Comparison of ENCODE assay signal across 25 cellular contexts in the genomic region with DNA sequence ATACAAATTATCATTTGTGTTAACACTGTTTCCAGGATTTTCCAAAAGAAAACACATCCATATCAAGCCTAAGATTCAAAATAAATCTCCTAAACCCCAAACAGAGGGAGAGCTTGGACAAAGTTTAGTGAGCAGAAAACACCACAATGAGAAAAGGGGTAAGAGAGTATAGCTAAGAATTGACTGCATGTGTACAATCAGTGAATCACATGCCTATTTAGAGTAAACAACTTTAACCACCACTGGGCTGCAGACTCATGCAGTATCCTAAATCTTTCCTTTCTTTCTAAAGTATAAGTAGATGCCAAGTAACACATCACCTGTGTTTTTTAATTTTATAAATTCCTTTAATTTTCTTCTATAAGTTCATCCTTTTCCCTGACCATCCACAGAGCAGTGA.
DNase-seq lines count a peak whose midpoint lies in the region; ATAC-seq lines count a peak whose summit lies in the region.
"Had no signal": no experiment of that assay in that cellular context is flagged by ENCODE, and none has a peak within 500 bp of the region (broad histone marks: within the 10 kb centered on the region; RNA-seq: fewer than 3 reads in every experiment).

No MANE protein-coding gene starts in this region.

- no peak overlapping the region for H2BK12ac ChIP-seq in mesenchymal stem cell (ENCODE audit: low read length in 2 of 2)

- H3K27me3 ChIP-seq in mesenchymal stem cell (ENCODE audit: control insufficient read depth in 1 of 2, insufficient read depth in 1 of 2, low read length in 2 of 2), result no peaks in the 10 kb centered on the region
- H3K27me3 ChIP-seq: stomach, tibial artery had no signal

- no peak overlapping the region for H3K4me3 Mint-ChIP-seq in stimulated activated naive CD8-positive, alpha-beta T cell treated with anti-CD3 and anti-CD28 coated beads, Interleukin-15, Interleukin-2, amounts not matched to agents 100 ng/mL and 50 ng/mL, for 24 hours
- H3K4me3 Mint-ChIP-seq in stimulated activated naive CD8-positive, alpha-beta T cell treated with anti-CD3 and anti-CD28 coated beads, Interleukin-15, amount 100 ng/mL, for 72 hours, result no peak overlapping the region
- no peak overlapping the region for H3K4me3 Mint-ChIP-seq in T-helper 17 cell
- H3K4me3 Mint-ChIP-seq: activated T-helper 1 cell treated with anti-CD3 and anti-CD28 coated beads, Interleukin-12 subunit alpha, Interleukin-12 subunit beta, Interleukin-2, Interleukin-4 antibody, amounts not matched to agents 30 ng/mL and 10 ng/mL and 1 ng/mL, durations not matched to agents 14 hours and 24 hours and 36 hours; WTC11 had no signal

- peak overlapping the region; percentile 65 for H3K9ac ChIP-seq in mesenchymal stem cell (ENCODE audit: low read length)
- H3K9ac ChIP-seq: parathyroid adenoma had no signal

- peaks cover 11% of the 10 kb centered on the region for H3K36me3 Mint-ChIP-seq in stimulated activated naive CD8-positive, alpha-beta T cell treated with anti-CD3 and anti-CD28 coated beads, Interleukin-15, Interleukin-2, amounts not matched to agents 100 ng/mL and 50 ng/mL, for 24 hours (ENCODE audit: low read depth)
- H3K36me3 Mint-ChIP-seq in T-helper 17 cell (ENCODE audit: low read depth), result no peaks in the 10 kb centered on the region

- no peak overlapping the region for H2BK15ac ChIP-seq in mesenchymal stem cell (ENCODE audit: low read depth, poor library complexity, severe bottlenecking)

- no peak overlapping the region for H2BK5ac ChIP-seq in mesenchymal stem cell (ENCODE audit: low read depth, low read length, poor library complexity, severe bottlenecking)

- no peak overlapping the region for H4K8ac ChIP-seq in mesenchymal stem cell (ENCODE audit: low read length)

- peak overlapping the region; percentile 46 for H3K27ac Mint-ChIP-seq in stimulated activated naive CD8-positive, alpha-beta T cell treated with anti-CD3 and anti-CD28 coated beads, Interleukin-15, Interleukin-2, amounts not matched to agents 100 ng/mL and 50 ng/mL, for 24 hours
- H3K27ac Mint-ChIP-seq in stimulated activated naive CD8-positive, alpha-beta T cell treated with anti-CD3 and anti-CD28 coated beads, Interleukin-15, amount 100 ng/mL, for 72 hours, result peak overlapping the region in 1 of 2 donors; percentile 63
- H3K27ac Mint-ChIP-seq in T-helper 17 cell, result peak overlapping the region; percentile 19
- H3K27ac Mint-ChIP-seq: activated T-helper 1 cell treated with anti-CD3 and anti-CD28 coated beads, Interleukin-12 subunit alpha, Interleukin-12 subunit beta, Interleukin-2, Interleukin-4 antibody, amounts not matched to agents 30 ng/mL and 10 ng/mL and 1 ng/mL, durations not matched to agents 14 hours and 24 hours and 36 hours; WTC11 had no signal

- no peak overlapping the region for H3K23ac ChIP-seq in mesenchymal stem cell (ENCODE audit: low read length in 2 of 2)

- H3K4ac ChIP-seq in mesenchymal stem cell (ENCODE audit: low read depth in 1 of 2, low read length in 2 of 2), result no peak overlapping the region

- H3K4me3 ChIP-seq in mesenchymal stem cell (ENCODE audit: insufficient read depth in 1 of 2, low read depth in 1 of 2, low read length in 2 of 2), result no peak overlapping the region
- H3K4me3 ChIP-seq: K562, stomach, tibial artery had no signal

- H3K79me1 ChIP-seq in mesenchymal stem cell (replicated peaks; ENCODE audit: low read length, poor library complexity, severe bottlenecking), result no peaks in the 10 kb centered on the region

- ATAC-seq in stimulated activated naive CD8-positive, alpha-beta T cell treated with anti-CD3 and anti-CD28 coated beads, Interleukin-15, amount 100 ng/mL, for 72 hours, result no peak
- ATAC-seq in T-helper 17 cell (no peak), GM21515 (IDR thresholded peaks at IDR 0.05; ENCODE audit: unreplicated experiment) (no peak), GM21390 (IDR thresholded peaks at IDR 0.05; ENCODE audit: unreplicated experiment) (no peak)
- ATAC-seq: foreskin keratinocyte, K562, PC-3, right cardiac atrium, WTC11 had no signal

- peaks cover 57% of the 10 kb centered on the region for H3K4me1 Mint-ChIP-seq in stimulated activated naive CD8-positive, alpha-beta T cell treated with anti-CD3 and anti-CD28 coated beads, Interleukin-15, Interleukin-2, amounts not matched to agents 100 ng/mL and 50 ng/mL, for 24 hours (ENCODE audit: low read depth)
- H3K4me1 Mint-ChIP-seq in stimulated activated naive CD8-positive, alpha-beta T cell treated with anti-CD3 and anti-CD28 coated beads, Interleukin-15, amount 100 ng/mL, for 72 hours, result peaks cover 27% of the 10 kb centered on the region
- peaks cover 6% of the 10 kb centered on the region for H3K4me1 Mint-ChIP-seq in T-helper 17 cell

- H3K4me1 ChIP-seq in mesenchymal stem cell (ENCODE audit: control insufficient read depth, insufficient read depth, low read depth, low read length), result no peaks in the 10 kb centered on the region
- H3K4me1 ChIP-seq: parathyroid adenoma, tibial artery had no signal

- no peak overlapping the region for H2AK5ac ChIP-seq in mesenchymal stem cell (ENCODE audit: low read length, severe bottlenecking)

- no peak overlapping the region for H3K14ac ChIP-seq in mesenchymal stem cell (ENCODE audit: low read length in 2 of 2)

- H3K9me3 Mint-ChIP-seq in stimulated activated naive CD8-positive, alpha-beta T cell treated with anti-CD3 and anti-CD28 coated beads, Interleukin-15, Interleukin-2, amounts not matched to agents 100 ng/mL and 50 ng/mL, for 24 hours, result peaks cover 4% of the 10 kb centered on the region
- peaks cover 7 to 10% of the 10 kb centered on the region in 2 donors for H3K9me3 Mint-ChIP-seq in stimulated activated naive CD8-positive, alpha-beta T cell treated with anti-CD3 and anti-CD28 coated beads, Interleukin-15, amount 100 ng/mL, for 72 hours

- DNase-seq in stimulated activated naive CD8-positive, alpha-beta T cell treated with anti-CD3 and anti-CD28 coated beads, Interleukin-15, amount 100 ng/mL, for 72 hours, result no peak
- DNase-seq in T-helper 17 cell, result no peak
- DNase-seq in mesenchymal stem cell, result peak; percentile 23
- no peak for DNase-seq in T-helper 1 cell
- no peak for DNase-seq in stimulated activated CD4-positive, alpha-beta T cell treated with anti-CD3 and anti-CD28 coated beads, Interleukin-4, amount 100 ng/mL, for 1 hour
- DNase-seq: activated CD8-positive, alpha-beta memory T cell treated with anti-CD3 and anti-CD28 coated beads for 24 hours; DMS53; foreskin keratinocyte; GDM1; naive thymus-derived CD4-positive, alpha-beta T cell; NCI-H1417 treated with DMSO at 0.1 percent for 48 hours; NCI-H446; PC-3; right cardiac atrium; Right ventricle myocardium superior; stimulated activated CD4-positive, alpha-beta T cell treated with anti-CD3 and anti-CD28 coated beads, Interleukin-4, amount 100 ng/mL, for 4 hours; stomach; tibial artery had no signal

- no peak overlapping the region for H3K4me2 ChIP-seq in mesenchymal stem cell (ENCODE audit: low read length, poor library complexity, severe bottlenecking)

- no peak overlapping the region for H2BK120ac ChIP-seq in mesenchymal stem cell (ENCODE audit: low read depth, low read length)

- no peak overlapping the region for H2AFZ ChIP-seq in mesenchymal stem cell (ENCODE audit: low read depth, low read length)
- H2AFZ ChIP-seq: parathyroid adenoma had no signal

- H3K18ac ChIP-seq in mesenchymal stem cell (ENCODE audit: low read depth in 1 of 2, low read length in 2 of 2), result no peak overlapping the region

- no peaks in the 10 kb centered on the region for H3K9me3 ChIP-seq in T-helper 17 cell (ENCODE audit: control insufficient read depth, low read length, poor library complexity, severe bottlenecking)
- H3K9me3 ChIP-seq in mesenchymal stem cell (ENCODE audit: control insufficient read depth, low read length), result no peaks in the 10 kb centered on the region
- H3K9me3 ChIP-seq: stomach, tibial artery had no signal

- no peaks in the 10 kb centered on the region for H3K36me3 ChIP-seq in mesenchymal stem cell (ENCODE audit: control insufficient read depth in 1 of 2, insufficient read depth in 2 of 2, low read depth in 1 of 2, low read length in 2 of 2)
- H3K36me3 ChIP-seq: stomach, tibial artery had no signal

- H3K27ac ChIP-seq in mesenchymal stem cell (ENCODE audit: low read length, poor library complexity, severe bottlenecking), result no peak overlapping the region
- H3K27ac ChIP-seq: foreskin keratinocyte, parathyroid adenoma, stomach, tibial artery had no signal

- no peaks in the 10 kb centered on the region for H3K27me3 Mint-ChIP-seq in stimulated activated naive CD8-positive, alpha-beta T cell treated with anti-CD3 and anti-CD28 coated beads, Interleukin-15, Interleukin-2, amounts not matched to agents 100 ng/mL and 50 ng/mL, for 24 hours
- H3K27me3 Mint-ChIP-seq in stimulated activated naive CD8-positive, alpha-beta T cell treated with anti-CD3 and anti-CD28 coated beads, Interleukin-15, amount 100 ng/mL, for 72 hours, result no peaks in the 10 kb centered on the region
- H3K27me3 Mint-ChIP-seq in T-helper 17 cell, result no peaks in the 10 kb centered on the region
- H3K27me3 Mint-ChIP-seq: naive thymus-derived CD4-positive, alpha-beta T cell had no signal

- no peak overlapping the region for H4K91ac ChIP-seq in mesenchymal stem cell (ENCODE audit: low read length)
